Comparison of ENCODE assay signal across 1 cellular context in the genomic region with DNA sequence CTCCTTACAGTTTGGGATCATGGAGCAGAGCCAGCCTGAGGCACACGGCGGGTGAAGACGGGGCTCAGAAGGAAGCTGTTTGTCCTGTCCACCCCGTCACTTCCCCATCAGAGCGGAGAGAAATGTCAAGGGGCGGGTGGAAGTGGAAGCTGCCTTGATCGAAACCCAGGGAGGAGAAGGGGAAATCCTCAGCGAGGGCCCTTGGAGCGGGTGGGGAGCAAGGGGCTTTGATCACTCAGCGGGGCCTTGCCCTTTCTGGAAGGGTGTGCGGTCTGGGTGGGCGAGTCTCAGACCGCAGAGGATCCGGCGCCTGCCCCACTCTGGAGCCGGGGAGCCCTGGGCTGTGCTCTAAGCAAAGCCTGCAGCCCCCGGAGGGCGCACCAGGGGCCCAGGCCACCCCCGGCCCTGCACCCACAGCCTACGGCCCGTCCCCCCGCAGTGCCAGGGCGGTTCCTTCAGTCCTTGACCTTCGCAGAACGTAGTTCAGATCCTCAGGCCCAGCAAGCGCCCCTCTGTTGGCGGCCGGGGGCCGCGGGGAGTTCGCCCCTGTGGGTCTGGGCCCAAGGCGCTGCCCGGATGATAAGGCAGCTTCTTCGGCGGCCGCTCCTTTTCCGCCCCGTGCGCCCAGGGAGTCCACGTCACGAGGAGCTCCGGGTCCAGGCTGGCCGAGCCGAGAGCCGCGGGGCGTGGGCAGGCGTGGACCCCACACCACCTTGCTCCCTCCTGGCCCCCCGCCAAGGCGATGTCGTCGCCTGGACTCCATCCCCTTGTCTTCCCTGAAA.
TF ChIP-seq lines count a peak whose summit lies in the region.

No MANE protein-coding gene starts in this region.

TF ChIP-seq in H1, 55 proteins besides CTCF, POLR2A, EP300 and RAD21:
- TF ChIP-seq NANOG (IDR thresholded peaks at IDR 0.05; ENCODE audit: insufficient read depth, low read depth, low read length, poor library complexity, severe bottlenecking) (no peak), KDM4A (IDR thresholded peaks at IDR 0.05; ENCODE audit: low read depth, low read length, severe bottlenecking) (no peak), FOSL1 (IDR thresholded peaks at IDR 0.05; ENCODE audit: insufficient read depth, low read depth, low read length) (no peak), PHF8 (conservative IDR thresholded peaks at IDR 0.05; ENCODE audit: low read depth, low read length) (no peak), JUN (IDR thresholded peaks at IDR 0.05; ENCODE audit: low read depth, low read length) (no peak)
- TF ChIP-seq, protein P1, sequence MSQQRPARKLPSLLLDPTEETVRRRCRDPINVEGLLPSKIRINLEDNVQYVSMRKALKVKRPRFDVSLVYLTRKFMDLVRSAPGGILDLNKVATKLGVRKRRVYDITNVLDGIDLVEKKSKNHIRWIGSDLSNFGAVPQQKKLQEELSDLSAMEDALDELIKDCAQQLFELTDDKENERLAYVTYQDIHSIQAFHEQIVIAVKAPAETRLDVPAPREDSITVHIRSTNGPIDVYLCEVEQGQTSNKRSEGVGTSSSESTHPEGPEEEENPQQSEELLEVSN (IDR thresholded peaks at IDR 0.05): no peak
